Comparison of ENCODE assay signal across 8 cellular contexts in the genomic region with DNA sequence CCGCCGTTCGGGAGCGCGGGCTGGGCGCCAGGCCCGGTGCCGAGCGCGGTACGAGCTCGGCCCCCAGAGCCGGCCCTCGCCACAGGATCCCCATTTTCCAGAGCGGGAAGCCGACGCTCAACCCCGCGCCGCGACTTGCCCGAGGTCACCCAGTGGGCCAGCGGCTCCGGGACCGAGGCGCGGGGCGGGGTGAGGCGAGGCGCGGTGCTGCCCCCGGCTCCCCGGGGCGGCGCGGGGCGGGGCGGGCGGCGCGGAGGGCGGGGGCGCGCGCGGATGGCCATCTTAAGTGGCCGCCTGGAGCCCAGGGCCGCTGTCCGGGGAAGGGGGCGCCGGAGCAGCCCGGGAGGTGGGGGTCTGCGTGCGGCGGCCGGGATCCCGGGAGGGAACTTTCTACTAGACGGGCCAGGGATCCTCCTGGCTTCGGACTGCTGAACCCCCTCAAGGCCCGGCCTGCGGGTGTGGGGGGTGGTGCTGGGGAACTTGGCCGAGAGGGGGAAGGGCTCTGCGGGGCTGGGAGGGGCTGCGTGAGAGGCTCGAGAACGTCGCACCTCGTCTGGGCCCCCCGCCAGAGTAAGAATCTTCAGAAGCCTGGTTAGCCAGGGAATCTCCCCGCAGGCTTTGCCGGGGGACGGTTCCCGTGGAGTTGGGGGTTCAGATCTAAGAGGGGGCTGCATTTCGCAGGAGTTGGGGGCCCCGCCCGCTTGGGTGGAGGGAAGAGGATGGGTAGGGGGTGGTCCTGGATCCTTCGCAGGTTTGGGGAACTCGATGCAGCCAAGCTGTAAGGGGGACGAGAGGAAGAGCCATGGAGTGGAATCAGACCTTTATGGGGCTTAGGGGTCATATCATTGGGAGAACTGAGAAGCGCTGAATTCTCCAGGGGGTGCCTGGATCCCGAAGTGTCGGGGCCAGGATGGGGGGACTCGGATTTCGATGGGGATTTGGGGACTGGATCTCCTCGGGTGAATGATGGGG. TPM values are rescaled to one million over a fixed set of nuclear protein-coding genes. Genes with fewer than 3 reads are reported as not detected.
A peak's percentile ranks its signal among the peaks of the same experiment; 100 is the strongest.
DNase-seq lines count a peak whose midpoint lies in the region; ATAC-seq, FAIRE-seq and TF ChIP-seq lines count a peak whose summit lies in the region.

No MANE protein-coding gene starts in this region.

- FAIRE-seq in GM12892 (lab: Jason Lieb, UNC): peak; percentile 87

- H2AFZ ChIP-seq in MM.1S (ENCODE audit: low read length): peak overlapping the region; percentile 76

- H3K9me3 ChIP-seq in HEK293 (ENCODE audit: control insufficient read depth, insufficient read depth, low read depth, low read length): no peaks in the 10 kb centered on the region
- H3K9me3 ChIP-seq in MM.1S (replicated peaks; ENCODE audit: insufficient read depth, low read length): no peaks in the 10 kb centered on the region
- H3K9me3 ChIP-seq in lower lobe of right lung: no peaks in the 10 kb centered on the region

- H3K27ac ChIP-seq in HEK293 (ENCODE audit: extremely low read depth, low read depth, low read length) (peak overlapping the region; percentile 92), MM.1S (ENCODE audit: low read length) (peak overlapping the region; percentile 95), lower lobe of right lung (peak overlapping the region; percentile 95)

- peak overlapping the region; percentile 75 for H3K4me3 ChIP-seq in HEK293 (ENCODE audit: low read depth, low read length)
- H3K4me3 ChIP-seq in MM.1S (ENCODE audit: low read length): peak overlapping the region; percentile 99
- H3K4me3 ChIP-seq in lower lobe of right lung: peak overlapping the region; percentile 81

- DNase-seq in GM12892 (ENCODE audit: insufficient read length) (no peak), MM.1S (peak; percentile 58), dermis blood vessel endothelial cell (peak; percentile 64), lower lobe of right lung (peak; percentile 83), NCI-H1436 treated with DMSO at 0.1 percent for 48 hours (lab: John Stamatoyannopoulos, UW) (no peak)
- peak; percentile 24 for DNase-seq in stimulated activated CD8-positive, alpha-beta memory T cell treated with anti-CD3 and anti-CD28 coated beads, Interleukin-15, amount 100 ng/mL, for 1 hour (ENCODE audit: low read depth)

- peaks cover 3% of the 10 kb centered on the region; the same call in 1 of the 2 replicates for H3K4me1 ChIP-seq in HEK293 (ENCODE audit: control insufficient read depth, insufficient read depth, low read length)
- peaks cover 8% of the 10 kb centered on the region for H3K4me1 ChIP-seq in MM.1S (ENCODE audit: low read length)
- peaks cover 25% of the 10 kb centered on the region for H3K4me1 ChIP-seq in lower lobe of right lung

- H3K27me3 ChIP-seq in MM.1S (replicated peaks; ENCODE audit: insufficient read depth, low read length): no peaks in the 10 kb centered on the region
- H3K27me3 ChIP-seq in lower lobe of right lung (ENCODE audit: low read depth): no peaks in the 10 kb centered on the region

- H3K36me3 ChIP-seq in HEK293 (ENCODE audit: control insufficient read depth in 2 of 2, insufficient read depth in 1 of 2, low read length in 2 of 2): peaks cover 0 to 29% of the 10 kb centered on the region in 2 experiments; a peak in 1 of 3 replicates
- no peaks in the 10 kb centered on the region for H3K36me3 ChIP-seq in MM.1S (replicated peaks; ENCODE audit: insufficient read depth, low read length)
- peaks cover 21% of the 10 kb centered on the region for H3K36me3 ChIP-seq in lower lobe of right lung

- POLR2A ChIA-PET in HEK293 (lab: Yijun Ruan, JAX): interaction anchor here (1.0 to 4.2 kb wide), 11 partner anchors 8 to 295 kb away, joined by 3 to 42 read pairs (median 5); partner anchors contain the start of genes ANAPC15, FOLR1, RNF121 and XNDC1N

- TF ChIP-seq CTCF in HEK293 (tag by site-specific recombination; IDR thresholded peaks at IDR 0.05): no peak
- no peak for TF ChIP-seq CTCF in MM.1S (IDR thresholded peaks at IDR 0.05; ENCODE audit: low read length)
- no peak for TF ChIP-seq CTCF in lower lobe of right lung (IDR thresholded peaks at IDR 0.05)

- H3F3A ChIP-seq in MM.1S (ENCODE audit: insufficient read depth, low read length): peaks cover 11% of the 10 kb centered on the region; the same call in 1 of the 2 replicates

- ATAC-seq in activated CD4-positive, CD25-positive, alpha-beta regulatory T cell treated with anti-CD3 and anti-CD28 coated beads, Interleukin-2, amount 50 U/mL, for 24 hours: peak; percentile 56 to 60
- peak; percentile 86 for ATAC-seq in lower lobe of right lung

- H3K4me2 ChIP-seq in MM.1S (ENCODE audit: low read depth, low read length): peak overlapping the region; percentile 99

- intact Hi-C loops in lower lobe of right lung (cut with DNase I): no loop called here

- peak overlapping the region; percentile 92 for H3K9ac ChIP-seq in MM.1S (ENCODE audit: low read length)

- H3K9me2 ChIP-seq in MM.1S (replicated peaks; ENCODE audit: insufficient read depth, low read length): no peaks in the 10 kb centered on the region

- peaks cover 28% of the 10 kb centered on the region for H3K79me2 ChIP-seq in MM.1S (ENCODE audit: low read length)

- H4K20me1 ChIP-seq in MM.1S (ENCODE audit: insufficient read depth, low read length): no peaks in the 10 kb centered on the region

- CTCF ChIA-PET in HEK293 (lab: Yijun Ruan, JAX): interaction anchor here (0.7 to 4.7 kb wide), 6 partner anchors 14 to 222 kb away, joined by 3 to 26 read pairs (median 4); no protein-coding TSS in a partner anchor

- no peak for TF ChIP-seq POLR2A in GM12892 (IDR thresholded peaks at IDR 0.05; ENCODE audit: low read depth, low read length)

TF ChIP-seq in HEK293, 187 proteins besides CTCF, POLR2A, EP300 and RAD21 (continues in another document):
- TF ChIP-seq GLIS2 (tag by site-specific recombination; IDR thresholded peaks at IDR 0.05) (peak; percentile 65), ZBTB48 (tag by site-specific recombination; IDR thresholded peaks at IDR 0.05) (peak; percentile 88), YY2 (tag by site-specific recombination; IDR thresholded peaks at IDR 0.05) (no peak), KLF9 (tag by site-specific recombination; IDR thresholded peaks at IDR 0.05; ENCODE audit: low read depth) (peak; percentile 18; the same call in 1 of the 2 replicates), ZNF654 (tag by site-specific recombination; IDR thresholded peaks at IDR 0.05; ENCODE audit: low read depth) (no peak), YY1 (tag by site-specific recombination; IDR thresholded peaks at IDR 0.05) (0 out of 2 replicates have a peak, but pooled peaks have one; percentile 36), ZNF701 (tag by site-specific recombination; IDR thresholded peaks at IDR 0.05) (no peak), ZNF10 (tag by site-specific recombination; IDR thresholded peaks at IDR 0.05) (no peak), ZEB2 (tag by site-specific recombination; IDR thresholded peaks at IDR 0.05) (no peak), GLI2 (tag by site-specific recombination; IDR thresholded peaks at IDR 0.05; ENCODE audit: borderline replicate concordance, low read depth) (no peak), GLIS1 (tag by site-specific recombination; IDR thresholded peaks at IDR 0.05) (peak; percentile 60), ZNF112 (tag by site-specific recombination; IDR thresholded peaks at IDR 0.05) (no peak), KLF1 (tag by site-specific recombination; IDR thresholded peaks at IDR 0.05) (0 out of 2 replicates have a peak, but pooled peaks have one; percentile 13), ZNF140 (tag by site-specific recombination; IDR thresholded peaks at IDR 0.05) (no peak), ZNF549 (tag by site-specific recombination; IDR thresholded peaks at IDR 0.05) (no peak), ZBTB17 (tag by site-specific recombination; IDR thresholded peaks at IDR 0.05) (peak; percentile 30; the same call in 1 of the 2 replicates), SP3 (tag by site-specific recombination; IDR thresholded peaks at IDR 0.05) (peak; percentile 60), SETDB1 (IDR thresholded peaks at IDR 0.05; ENCODE audit: insufficient read length, low read length) (no peak), ZNF366 (tag by site-specific recombination; conservative IDR thresholded peaks at IDR 0.05) (no peak), ZNF785 (tag by site-specific recombination; IDR thresholded peaks at IDR 0.05) (no peak)
- TF ChIP-seq, protein P1, sequence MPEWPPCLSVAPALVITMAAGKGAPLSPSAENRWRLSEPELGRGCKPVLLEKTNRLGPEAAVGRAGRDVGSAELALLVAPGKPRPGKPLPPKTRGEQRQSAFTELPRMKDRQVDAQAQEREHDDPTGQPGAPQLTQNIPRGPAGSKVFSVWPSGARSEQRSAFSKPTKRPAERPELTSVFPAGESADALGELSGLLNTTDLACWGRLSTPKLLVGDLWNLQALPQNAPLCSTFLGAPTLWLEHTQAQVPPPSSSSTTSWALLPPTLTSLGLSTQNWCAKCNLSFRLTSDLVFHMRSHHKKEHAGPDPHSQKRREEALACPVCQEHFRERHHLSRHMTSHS (tag by site-specific recombination; IDR thresholded peaks at IDR 0.05): no peak
- TF ChIP-seq, protein P2, sequence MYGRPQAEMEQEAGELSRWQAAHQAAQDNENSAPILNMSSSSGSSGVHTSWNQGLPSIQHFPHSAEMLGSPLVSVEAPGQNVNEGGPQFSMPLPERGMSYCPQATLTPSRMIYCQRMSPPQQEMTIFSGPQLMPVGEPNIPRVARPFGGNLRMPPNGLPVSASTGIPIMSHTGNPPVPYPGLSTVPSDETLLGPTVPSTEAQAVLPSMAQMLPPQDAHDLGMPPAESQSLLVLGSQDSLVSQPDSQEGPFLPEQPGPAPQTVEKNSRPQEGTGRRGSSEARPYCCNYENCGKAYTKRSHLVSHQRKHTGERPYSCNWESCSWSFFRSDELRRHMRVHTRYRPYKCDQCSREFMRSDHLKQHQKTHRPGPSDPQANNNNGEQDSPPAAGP (tag by site-specific recombination; IDR thresholded peaks at IDR 0.05): no peak

RNA-seq across cellular contexts. Expression of gene INPPL1, which starts 0.7 kb away (rescaled TPM):
- polyA plus RNA-seq in GM12892 (2012; ENCODE audit: missing spikeins): 41.2 TPM
- total RNA-seq in dermis blood vessel endothelial cell: 49.9 and 65.3 TPM in 2 replicates
- 147 TPM for total RNA-seq in lower lobe of right lung

RNA-seq across cellular contexts. Expression of gene FOLR2, which starts 7.3 kb away (rescaled TPM):
- polyA plus RNA-seq in GM12892 (2012; ENCODE audit: missing spikeins): 0.59 TPM
- total RNA-seq in dermis blood vessel endothelial cell (not detected in 2 replicates), lower lobe of right lung (28.1 TPM)

RNA-seq across cellular contexts. Expression of gene PHOX2A, which starts 20.1 kb away (rescaled TPM):
- polyA plus RNA-seq in GM12892 (2012; ENCODE audit: missing spikeins): not detected
- not detected in 2 replicates for total RNA-seq in dermis blood vessel endothelial cell
- total RNA-seq in lower lobe of right lung: not detected

RNA-seq across cellular contexts. Expression of gene FOLR1, which starts 32.0 kb away (rescaled TPM):
- not detected for polyA plus RNA-seq in GM12892 (2012; ENCODE audit: missing spikeins)
- total RNA-seq in dermis blood vessel endothelial cell (0.14 and 0.68 TPM in 2 replicates), lower lobe of right lung (134 TPM)

Comparison
In these comparisons a context has a peak if more than half of its experiments do, and no peak if none do; other contexts are left out.
1. DNase-seq: peak in MM.1S (single experiment), dermis blood vessel endothelial cell (single experiment), lower lobe of right lung (single experiment) and stimulated activated CD8-positive, alpha-beta memory T cell treated with anti-CD3 and anti-CD28 coated beads, Interleukin-15, amount 100 ng/mL, for 1 hour (single experiment); none in GM12892 (single experiment) and NCI-H1436 treated with DMSO at 0.1 percent for 48 hours (single experiment).
2. RNA of gene FOLR2, which starts 7.3 kb away (total RNA-seq): 28.1 TPM in lower lobe of right lung (single experiment); not detected in dermis blood vessel endothelial cell; every median in the first group is over 10 times any median in the second.
3. Peak in every context shown above with its lines, with median percentiles within 50 percentile points of each other: H3K27ac ChIP-seq and H3K4me3 ChIP-seq.